ENCODE assay signal across 18 cellular contexts in genomic region chr12:28144059-28144458, GRCh38.
"Had no signal": no experiment of that assay in that cellular context is flagged by ENCODE, and none has a peak within 500 bp of the region (broad histone marks: within the 10 kb centered on the region; RNA-seq: fewer than 3 reads in every experiment).

No MANE protein-coding gene starts in this region.

- DNase-seq: cortex of kidney; dorsolateral prefrontal cortex; effector CD8-positive, alpha-beta T cell; foreskin keratinocyte; immature natural killer cell; left ventricle myocardium inferior; lower lobe of right lung; naive B cell; occipital lobe; pancreas; right cardiac atrium; small intestine; stimulated activated CD4-positive, alpha-beta T cell treated with anti-CD3 and anti-CD28 coated beads, Interleukin-2, amount 100 ng/mL, for 48 hours; stimulated activated naive CD4-positive, alpha-beta T cell treated with Interleukin-2 at 50 U/mL for 16 hours; tibial artery; upper lobe of right lung had no signal

- H3K36me3 ChIP-seq: left ventricle myocardium inferior, lower lobe of right lung, pancreas, suprapubic skin, tibial artery, upper lobe of right lung had no signal

- H3K4me1 ChIP-seq: foreskin keratinocyte, left ventricle myocardium inferior, lower lobe of right lung, pancreas, suprapubic skin, tibial artery, upper lobe of right lung had no signal

- H3K4me3 ChIP-seq: dorsolateral prefrontal cortex, left ventricle myocardium inferior, lower lobe of right lung, pancreas, suprapubic skin, tibial artery, upper lobe of right lung had no signal

- H3K27me3 ChIP-seq: foreskin keratinocyte, pancreas, suprapubic skin, tibial artery, upper lobe of right lung had no signal

- H3K9me3 ChIP-seq: left ventricle myocardium inferior, lower lobe of right lung, pancreas, suprapubic skin, tibial artery, upper lobe of right lung had no signal

- FAIRE-seq: keratinocyte, pancreas, small intestine had no signal

- H3K27ac ChIP-seq: dorsolateral prefrontal cortex, foreskin keratinocyte, left ventricle myocardium inferior, lower lobe of right lung, pancreas, suprapubic skin, tibial artery, upper lobe of right lung had no signal

- ATAC-seq: foreskin keratinocyte, lower lobe of right lung, pancreas, right cardiac atrium, upper lobe of right lung had no signal
